ENCODE assay signal across 9 cellular contexts in genomic region chr9:122125158-122125890, GRCh38. TPM values are rescaled to one million over a fixed set of nuclear protein-coding genes. Genes with fewer than 3 reads are reported as not detected.
A peak's percentile ranks its signal among the peaks of the same experiment; 100 is the strongest.
DNase-seq lines count a peak whose midpoint lies in the region; ATAC-seq and TF ChIP-seq lines count a peak whose summit lies in the region.
"Had no signal": no experiment of that assay in that cellular context is flagged by ENCODE, and none has a peak within 500 bp of the region (broad histone marks: within the 10 kb centered on the region; RNA-seq: fewer than 3 reads in every experiment).

No MANE protein-coding gene starts in this region.

- WGBS in lower leg skin, 2 donors, result 19 to 27% methylated on average over 13 of the region's 13 CpGs

- DNase-seq in GM12864 (ENCODE audit: low read depth) (peak; percentile 15), NCI-H748 treated with DMSO at 0.1 percent for 48 hours (lab: John Stamatoyannopoulos, UW) (peak; percentile 57), dedifferentiated amniotic fluid mesenchymal stem cell (ENCODE audit: extremely low spot score) (peak; percentile 67), lower leg skin (ENCODE audit: low spot score in 2 of 2) (peak; percentile 56 to 94)
- DNase-seq in activated CD4-positive, alpha-beta T cell treated with anti-CD3 and anti-CD28 coated beads, Interleukin-2, amount 50 U/mL, for 48 hours, result peak; percentile 82 to 85
- DNase-seq in stimulated activated CD4-positive, alpha-beta T cell treated with anti-CD3 and anti-CD28 coated beads, TNF-alpha, amount 100 ng/mL, for 4 hours (ENCODE audit: low read depth in 3 of 3), result peak; percentile 60 to 66 (median 66)

- peak; percentile 92 for TF ChIP-seq CTCF in GM12864 (IDR thresholded peaks at IDR 0.05; ENCODE audit: low read depth, low read length, missing control alignments)
- TF ChIP-seq CTCF in lower leg skin (IDR thresholded peaks at IDR 0.05), result peak in 1 of 3 donors; percentile 88

- H3K4me3 ChIP-seq in GM12864 (ENCODE audit: low read depth, low read length) (no peak overlapping the region), lower leg skin (ENCODE audit: low read depth, poor library complexity, severe bottlenecking) (no peak overlapping the region)

- ATAC-seq in HG03175 (IDR thresholded peaks at IDR 0.05; ENCODE audit: unreplicated experiment) (peak; percentile 60), GM19324 (IDR thresholded peaks at IDR 0.05; ENCODE audit: low FRiP score, unreplicated experiment) (no peak)

- no peak for TF ChIP-seq POLR2A in lower leg skin (IDR thresholded peaks at IDR 0.05)

- intact Hi-C loops in lower leg skin (cut with DNase I; ENCODE audit: low total_unique reads), result loop anchor here (2.0 kb wide), 1 partner anchor 225 kb away; no protein-coding TSS in a partner anchor

RNA-seq across cellular contexts. Expression of gene TTLL11, which starts 32.2 kb away (rescaled TPM):
- 10 to 100 TPM in 1 of 4 donors, 1 to 10 TPM in 3; 9.1 to 14.6 (median 9.7) TPM for total RNA-seq in lower leg skin

RNA-seq across cellular contexts. Expression of gene NDUFA8, which starts 34.3 kb away (rescaled TPM):
- 10 to 100 TPM; 17.2 to 33.8 (median 28.9) TPM for total RNA-seq in lower leg skin

RNA-seq across cellular contexts. Expression of gene MORN5, which starts 34.4 kb away (rescaled TPM):
- not detected for total RNA-seq in lower leg skin
- total RNA-seq: subcutaneous adipose tissue had no signal

Comparison
In these comparisons a context has a peak if more than half of its experiments do, and no peak if none do; other contexts are left out.
1. DNase-seq: peak in every context shown above with its lines; median percentile 84 in activated CD4-positive, alpha-beta T cell treated with anti-CD3 and anti-CD28 coated beads, Interleukin-2, amount 50 U/mL, for 48 hours; 75 in lower leg skin; 67 in dedifferentiated amniotic fluid mesenchymal stem cell; 66 in stimulated activated CD4-positive, alpha-beta T cell treated with anti-CD3 and anti-CD28 coated beads, TNF-alpha, amount 100 ng/mL, for 4 hours; 57 in NCI-H748 treated with DMSO at 0.1 percent for 48 hours; 15 in GM12864.